9 cellular contexts compared by ENCODE assay signal in the genomic region with DNA sequence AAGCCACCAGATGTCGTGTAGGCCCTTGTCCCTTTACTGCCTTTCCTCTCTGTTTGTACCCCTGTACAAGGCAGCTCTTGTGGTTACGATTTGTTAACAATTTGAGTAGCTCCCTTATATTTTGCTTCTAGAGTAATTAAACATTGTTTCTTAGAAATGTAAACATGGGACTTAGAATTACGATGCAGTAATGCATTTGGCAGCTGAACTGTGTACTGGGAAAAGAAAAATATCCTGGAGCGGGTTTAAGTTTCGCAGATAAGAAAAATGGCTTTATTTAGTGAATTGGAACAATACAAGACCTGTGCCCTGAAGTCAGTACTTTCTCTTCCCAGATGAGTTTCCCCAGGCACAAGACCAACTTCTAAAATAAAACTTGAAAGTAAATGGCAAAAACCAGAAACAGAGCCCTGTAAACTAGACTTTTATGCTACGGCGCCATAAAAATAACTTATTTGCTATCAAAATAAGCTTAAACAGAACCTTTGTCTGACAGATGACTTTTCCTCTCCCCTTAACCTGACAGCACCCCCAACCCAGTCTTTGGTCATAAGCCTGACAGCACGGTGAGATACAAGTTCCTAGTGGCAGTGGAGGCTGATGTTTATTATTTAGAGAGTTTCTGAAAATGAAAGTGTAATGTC.
A peak's percentile ranks its signal among the peaks of the same experiment; 100 is the strongest.
DNase-seq lines count a peak whose midpoint lies in the region; ATAC-seq, FAIRE-seq and TF ChIP-seq lines count a peak whose summit lies in the region.
"Had no signal": no experiment of that assay in that cellular context is flagged by ENCODE, and none has a peak within 500 bp of the region (broad histone marks: within the 10 kb centered on the region; RNA-seq: fewer than 3 reads in every experiment).

No MANE protein-coding gene starts in this region.

- no peaks in the 10 kb centered on the region for H3K9me3 ChIP-seq in astrocyte (ENCODE audit: insufficient read depth, low read depth, low read length)
- H3K9me3 ChIP-seq in small intestine (ENCODE audit: control insufficient read depth, low read depth), result no peaks in the 10 kb centered on the region

- 32 to 62% (median 59%) methylated on average over 8 of the region's 8 CpGs for WGBS in small intestine, 3 donors

- H3K27me3 Mint-ChIP-seq in astrocyte (ENCODE audit: low read depth, unreplicated experiment), result no peaks in the 10 kb centered on the region

- H3K4me3 Mint-ChIP-seq in astrocyte (ENCODE audit: unreplicated experiment), result no peak overlapping the region

- H3K9ac ChIP-seq in astrocyte (ENCODE audit: low read length), result no peak overlapping the region

- no peak for ATAC-seq in GM21723 (IDR thresholded peaks at IDR 0.05; ENCODE audit: unreplicated experiment)

- H3K27ac ChIP-seq in astrocyte (ENCODE audit: low read depth, low read length), result no peak overlapping the region
- H3K27ac ChIP-seq in small intestine (ENCODE audit: low read depth in 1 of 2, low read length in 1 of 2), result peak overlapping the region; percentile 12 to 79

- no peak for FAIRE-seq in astrocyte (lab: Jason Lieb, UNC)
- FAIRE-seq in small intestine (lab: Jason Lieb, UNC), result no peak

- H4K20me1 ChIP-seq in astrocyte (ENCODE audit: insufficient read depth, low read length), result peaks cover 58% of the 10 kb centered on the region

- H3K4me1 ChIP-seq in astrocyte (ENCODE audit: insufficient read depth, low read length) (no peaks in the 10 kb centered on the region), small intestine (ENCODE audit: control insufficient read depth in 2 of 2, insufficient read depth in 1 of 2, low read depth in 1 of 2, low read length in 1 of 2) (peaks cover 6 to 13% of the 10 kb centered on the region in 2 donors)

- peak overlapping the region; percentile 36 for H3K4me2 ChIP-seq in astrocyte (ENCODE audit: low read length)

- peaks cover 36% of the 10 kb centered on the region for H3K4me1 Mint-ChIP-seq in astrocyte (ENCODE audit: low read depth, unreplicated experiment)

- H3K27ac Mint-ChIP-seq in astrocyte (ENCODE audit: unreplicated experiment), result peak overlapping the region; percentile 22

- DNase-seq in DMS79 (lab: John Stamatoyannopoulos, UW) (peak; percentile 39), astrocyte (ENCODE audit: low read depth) (no peak), iris pigment epithelial cell (ENCODE audit: low read depth) (peak; percentile 60), small intestine (no peak), G401 (ENCODE audit: low spot score) (no peak), NCI-H82 (lab: John Stamatoyannopoulos, UW) (no peak), germinal center (ENCODE audit: low spot score) (no peak)
- DNase-seq: stimulated activated CD4-positive, alpha-beta T cell treated with anti-CD3 and anti-CD28 coated beads, Interleukin-12 subunit alpha, Interleukin-12 subunit beta, amount 100 ng/mL, for 4 hours had no signal

- H3K4me3 ChIP-seq in astrocyte (ENCODE audit: insufficient read depth, low read depth, low read length) (no peak overlapping the region), small intestine (ENCODE audit: low read depth in 1 of 2, low read length in 2 of 2) (no peak overlapping the region)

- no peaks in the 10 kb centered on the region for H3K36me3 ChIP-seq in astrocyte (ENCODE audit: insufficient read depth, low read length)
- no peaks in the 10 kb centered on the region for H3K36me3 ChIP-seq in small intestine (ENCODE audit: control insufficient read depth in 2 of 2, insufficient read depth in 2 of 2, low read length in 2 of 2)

- H3K27me3 ChIP-seq in astrocyte (ENCODE audit: insufficient read depth, low read length), result no peaks in the 10 kb centered on the region
- no peaks in the 10 kb centered on the region for H3K27me3 ChIP-seq in small intestine (ENCODE audit: control insufficient read depth in 2 of 2, insufficient read depth in 2 of 2, low read length in 2 of 2)

- H3K36me3 Mint-ChIP-seq in astrocyte (ENCODE audit: low read depth, unreplicated experiment), result no peaks in the 10 kb centered on the region

- H3K79me2 ChIP-seq in astrocyte (ENCODE audit: insufficient read depth, low read length), result peaks cover 66% of the 10 kb centered on the region

- in situ Hi-C loops in G401 (cut with HindIII; ENCODE audit: low sequenced_read_pairs), result no loop called here

- no peaks in the 10 kb centered on the region for H3K9me3 Mint-ChIP-seq in astrocyte (ENCODE audit: unreplicated experiment)

- no peak overlapping the region for H2AFZ ChIP-seq in astrocyte (ENCODE audit: low read depth, low read length)

- no peak for TF ChIP-seq CTCF in astrocyte (IDR thresholded peaks at IDR 0.05; ENCODE audit: insufficient read depth, low read depth, low read length)

Comparison
In these comparisons a context has a peak if more than half of its experiments do, and no peak if none do; other contexts are left out.
1. DNase-seq: peak in DMS79 (single experiment) and iris pigment epithelial cell (single experiment); none in astrocyte (single experiment), small intestine (single experiment), G401 (single experiment), NCI-H82 (single experiment) and germinal center (single experiment).